Comparison of ENCODE assay signal across 16 cellular contexts in the genomic region with DNA sequence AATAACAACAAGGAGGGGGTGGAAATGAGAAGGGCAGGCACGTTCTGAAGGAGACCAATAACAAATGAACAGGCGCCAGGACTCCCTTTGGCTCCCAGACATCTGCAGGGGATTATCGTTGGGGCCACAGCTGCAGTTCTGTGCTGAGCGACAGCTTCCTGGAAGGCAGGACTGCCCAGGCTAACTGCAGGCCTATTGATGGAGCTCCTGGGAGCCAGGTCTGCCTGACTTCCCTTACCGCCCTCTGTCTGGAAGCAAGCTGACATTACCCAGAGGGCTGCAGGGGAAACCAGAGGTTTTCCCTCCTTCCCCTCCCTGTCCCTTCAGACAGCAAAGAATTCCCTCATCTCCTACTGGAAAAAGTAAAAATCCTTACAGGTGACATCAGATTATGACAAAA. TPM values are rescaled to one million over a fixed set of nuclear protein-coding genes. Genes with fewer than 3 reads are reported as not detected.
"Had no signal": no experiment of that assay in that cellular context is flagged by ENCODE, and none has a peak within 500 bp of the region (broad histone marks: within the 10 kb centered on the region; RNA-seq: fewer than 3 reads in every experiment).

No MANE protein-coding gene starts in this region.

- H3K36me3 ChIP-seq: pancreas, stomach, thoracic aorta had no signal

- ATAC-seq: pancreas had no signal

- DNase-seq: activated CD4-positive, CD25-positive, alpha-beta regulatory T cell; activated naive CD4-positive, alpha-beta T cell treated with anti-CD3 and anti-CD28 coated beads, Interleukin-2, amount 50 U/mL, for 16 hours; activated T-cell treated with anti-CD3 and anti-CD28 coated beads, Interleukin-2, amount 50 U/mL, for 1 hour; central memory CD4-positive, alpha-beta T cell; cortex of kidney; effector memory CD4-positive, alpha-beta T cell; pancreas; stimulated activated CD4-positive, alpha-beta T cell treated with anti-CD3 and anti-CD28 coated beads, Interleukin-4, amount 100 ng/mL, for 4 hours; stomach had no signal

- H3K79me2 ChIP-seq: hepatocyte had no signal

- H3K9me3 ChIP-seq: pancreas, stomach, thoracic aorta had no signal

- H3K4me2 ChIP-seq: hepatocyte had no signal

- H3K4me3 ChIP-seq: hepatocyte, pancreas, skin epidermis, stomach, thoracic aorta had no signal

- FAIRE-seq: pancreas, urothelium cell line had no signal

- H3K27ac ChIP-seq: hepatocyte, pancreas, skin epidermis, stomach, thoracic aorta had no signal

- H2AFZ ChIP-seq: hepatocyte had no signal

RNA-seq across cellular contexts. Expression of a gene that starts 5.0 kb away (rescaled TPM):
- total RNA-seq: epithelial cell of proximal tubule, mesenteric fat pad, renal cortical epithelial cell, stomach, thoracic aorta had no signal
